In the genomic region with DNA sequence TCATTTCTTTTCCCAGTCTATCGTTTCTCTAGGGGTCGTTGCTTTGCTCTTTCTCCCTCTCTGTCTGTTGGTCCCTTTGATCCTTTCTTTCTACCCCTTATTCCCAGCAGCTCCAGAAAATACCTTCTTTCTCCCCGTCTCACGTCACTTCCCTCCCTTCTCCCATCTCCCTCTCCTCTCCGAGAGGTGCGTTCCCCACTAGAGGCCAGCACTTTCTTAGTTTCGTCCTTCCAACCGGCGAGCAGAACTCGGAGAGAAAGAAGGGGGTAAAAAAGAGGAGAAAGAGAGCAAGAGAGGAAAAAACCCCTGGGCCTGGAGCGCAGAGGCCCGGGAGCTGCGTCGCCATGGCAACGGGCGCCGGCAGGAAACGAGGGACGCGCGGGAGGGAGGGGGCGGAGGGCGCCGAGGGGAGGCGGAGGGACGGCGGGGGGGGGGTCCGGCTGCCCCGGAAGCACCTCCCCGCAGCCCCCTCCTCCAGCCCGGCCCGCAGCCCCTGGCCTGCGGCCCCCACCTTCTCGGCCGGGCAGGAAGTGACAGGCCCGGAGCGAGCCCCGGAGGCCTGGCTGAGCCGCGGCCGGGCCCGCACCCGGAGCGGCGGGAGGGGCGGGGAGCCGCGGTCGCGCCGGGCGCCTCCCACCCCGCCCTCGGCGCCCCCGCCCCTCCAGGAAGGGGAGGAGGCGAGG, we compare ENCODE assay signal across 8 cellular contexts. TPM values are rescaled to one million over a fixed set of nuclear protein-coding genes. Genes with fewer than 3 reads are reported as not detected.
DNase-seq lines count a peak whose midpoint lies in the region; ATAC-seq, FAIRE-seq and TF ChIP-seq lines count a peak whose summit lies in the region.
"Not testable (repeated sequence)": the region's sequence is repeated elsewhere in the genome, so short reads cannot be mapped to it uniquely, and the experiment has no call there.

A gene (plus strand): TSS at position 477 of the 683 bp plus-strand sequence. CDS start 3,169 bp downstream, outside the sequence.

- intact Hi-C loops in gastrocnemius medialis (cut with DNase I; ENCODE audit: low total_unique reads): loop anchor here (1.0 kb wide), 1 partner anchor 35 kb away; a partner anchor contains a TSS

- not testable (repeated sequence) for TF ChIP-seq POLR2A in gastrocnemius medialis (IDR thresholded peaks at IDR 0.05)

- DNase-seq in NCI-H2196 treated with DMSO at 0.1 percent for 48 hours (lab: John Stamatoyannopoulos, UW; ENCODE audit: unreplicated experiment) (peak; percentile 12), bronchial epithelial cell (ENCODE audit: low read depth) (peak; percentile 62), gastrocnemius medialis (peak; percentile 36 to 52)
- DNase-seq in activated CD4-positive, CD25-positive, alpha-beta regulatory T cell treated with anti-CD3 and anti-CD28 coated beads, Interleukin-2, amount 50 U/mL, for 16 hours (ENCODE audit: low read depth, low spot score): peak; percentile 42

- peak within 1 kb of the TSS; percentile 79 for H3K27ac ChIP-seq in 22Rv1
- H3K27ac ChIP-seq in gastrocnemius medialis: peak within 1 kb of the TSS; percentile 64 to 79 (median 71)

- ATAC-seq in GM18858 (IDR thresholded peaks at IDR 0.05; ENCODE audit: unreplicated experiment) (peak; percentile 35), HG03103 (IDR thresholded peaks at IDR 0.05; ENCODE audit: low read depth, unreplicated experiment) (peak; percentile 70), gastrocnemius medialis (peak; percentile 74 to 82)

- H3K4me1 ChIP-seq in gastrocnemius medialis: peaks cover 7 to 13% of the 10 kb centered on the region in 2 donors

- FAIRE-seq in bronchial epithelial cell (lab: Jason Lieb, UNC): not testable (repeated sequence)

- H3K27me3 ChIP-seq in bronchial epithelial cell (ENCODE audit: control insufficient read depth, insufficient read depth, low read length); gastrocnemius medialis: not testable (repeated sequence)

- in situ Hi-C loops in gastrocnemius medialis (cut with MboI; ENCODE audit: low sequenced_read_pairs in 4 of 4): not testable (repeated sequence)

- H3K4me3 ChIP-seq in bronchial epithelial cell (ENCODE audit: low read depth, low read length) (peak within 1 kb of the TSS; percentile 39), iPS-18c (ENCODE audit: insufficient read depth, low read depth, low read length) (peak within 1 kb of the TSS; percentile 82), gastrocnemius medialis (peak within 1 kb of the TSS; percentile 68 to 85 (median 80))

- peak; percentile 51 for TF ChIP-seq CTCF in 22Rv1 (IDR thresholded peaks at IDR 0.05)
- TF ChIP-seq CTCF in bronchial epithelial cell (IDR thresholded peaks at IDR 0.05; ENCODE audit: insufficient read depth, low read length, severe bottlenecking): peak; percentile 56
- peak in 3 of 5 experiments; percentile 4 to 52 (median 48) for TF ChIP-seq CTCF in gastrocnemius medialis (IDR thresholded peaks at IDR 0.05 in 4 of 5, conservative IDR thresholded peaks at IDR 0.05 in 1 of 5)

- not testable (repeated sequence) for H3K9me3 ChIP-seq in iPS-18c (ENCODE audit: control insufficient read depth, insufficient read depth, low read length); gastrocnemius medialis

- H3K36me3 ChIP-seq in bronchial epithelial cell (ENCODE audit: control insufficient read depth, insufficient read depth, low read length); gastrocnemius medialis: not testable (repeated sequence)

RNA-seq across cellular contexts. Expression of the gene that starts here (rescaled TPM):
- total RNA-seq in bronchial epithelial cell (3.7 and 4.2 TPM in 2 replicates), gastrocnemius medialis (10 to 100 TPM; 21.9 to 33.5 (median 30.1) TPM)

Comparison
In these comparisons a context has a peak if more than half of its experiments do, and no peak if none do; other contexts are left out.
1. Peak in every context shown above with its lines: DNase-seq, ATAC-seq, H3K4me3 ChIP-seq and H3K27ac ChIP-seq.
2. DNase-seq: peak in every context shown above with its lines; median percentile 62 in bronchial epithelial cell; 44 in gastrocnemius medialis; 42 in activated CD4-positive, CD25-positive, alpha-beta regulatory T cell treated with anti-CD3 and anti-CD28 coated beads, Interleukin-2, amount 50 U/mL, for 16 hours; 12 in NCI-H2196 treated with DMSO at 0.1 percent for 48 hours.